Comparison of ENCODE assay signal across 27 cellular contexts in genomic region chr16:77885596-77886295, GRCh38.
"Had no signal": no experiment of that assay in that cellular context is flagged by ENCODE, and none has a peak within 500 bp of the region (broad histone marks: within the 10 kb centered on the region; RNA-seq: fewer than 3 reads in every experiment).

No MANE protein-coding gene starts in this region.

- H3K9me3 ChIP-seq: adrenal gland, body of pancreas, esophagus squamous epithelium, gastroesophageal sphincter, lower lobe of right lung, right lobe of liver, stomach, suprapubic skin, vagina had no signal

- ATAC-seq: activated CD4-positive, alpha-beta T cell treated with anti-CD3 and anti-CD28 coated beads for 36 hours; activated naive CD4-positive, alpha-beta T cell treated with anti-CD3 and anti-CD28 coated beads, Interleukin-2, amount 50 U/mL, for 72 hours; activated T-helper 17 cell treated with anti-CD3 and anti-CD28 coated beads, Interleukin-2, amount 50 U/mL, for 72 hours; body of pancreas; gastroesophageal sphincter; lower lobe of right lung; right lobe of liver; stimulated activated memory B cell treated with anti-CD40 and anti-IgM and Interleukin-4, amounts not matched to agents 10 μg/mL and 1 μg/mL and 100 μg/mL, for 72 hours had no signal

- H3K4me3 Mint-ChIP-seq: activated B cell treated with CpG ODN at 0.5 μM for 24 hours; activated CD4-positive, alpha-beta T cell treated with anti-CD3 and anti-CD28 coated beads for 36 hours; activated T-cell treated with anti-CD3 and anti-CD28 coated beads, Interleukin-2, amount 50 U/mL, for 24 hours; activated T-helper 17 cell treated with anti-CD3 and anti-CD28 coated beads, Interleukin-2, amount 50 U/mL, for 72 hours; naive B cell; stimulated activated memory B cell treated with anti-CD40 and anti-IgM and Interleukin-4, amounts not matched to agents 10 μg/mL and 1 μg/mL and 100 μg/mL, for 72 hours; T-helper 1 cell treated with Interleukin-12 subunit alpha and Interleukin-12 subunit beta and Interleukin-4 antibody, amounts not matched to agents 30 μg/mL and 1 μg/mL, for 36 hours; type B pancreatic cell had no signal

- FAIRE-seq: kidney, small intestine had no signal

- H3K27ac Mint-ChIP-seq: activated B cell treated with CpG ODN at 0.5 μM for 24 hours; activated CD4-positive, alpha-beta T cell treated with anti-CD3 and anti-CD28 coated beads for 36 hours; activated naive CD4-positive, alpha-beta T cell treated with anti-CD3 and anti-CD28 coated beads, Interleukin-2, amount 50 U/mL, for 72 hours; activated T-cell treated with anti-CD3 and anti-CD28 coated beads, Interleukin-2, amount 50 U/mL, for 24 hours; activated T-helper 17 cell treated with anti-CD3 and anti-CD28 coated beads, Interleukin-2, amount 50 U/mL, for 72 hours; naive B cell; stimulated activated memory B cell treated with anti-CD40 and anti-IgM and Interleukin-4, amounts not matched to agents 10 μg/mL and 1 μg/mL and 100 μg/mL, for 72 hours; T-helper 1 cell treated with Interleukin-12 subunit alpha and Interleukin-12 subunit beta and Interleukin-4 antibody, amounts not matched to agents 30 μg/mL and 1 μg/mL, for 36 hours; type B pancreatic cell had no signal

- H3K9me3 Mint-ChIP-seq: activated B cell treated with CpG ODN at 0.5 μM for 24 hours; activated naive CD4-positive, alpha-beta T cell treated with anti-CD3 and anti-CD28 coated beads, Interleukin-2, amount 50 U/mL, for 72 hours; activated T-cell treated with anti-CD3 and anti-CD28 coated beads, Interleukin-2, amount 50 U/mL, for 24 hours; activated T-helper 17 cell treated with anti-CD3 and anti-CD28 coated beads, Interleukin-2, amount 50 U/mL, for 72 hours; naive B cell; stimulated activated memory B cell treated with anti-CD40 and anti-IgM and Interleukin-4, amounts not matched to agents 10 μg/mL and 1 μg/mL and 100 μg/mL, for 72 hours; T-helper 1 cell treated with Interleukin-12 subunit alpha and Interleukin-12 subunit beta and Interleukin-4 antibody, amounts not matched to agents 30 μg/mL and 1 μg/mL, for 36 hours; type B pancreatic cell had no signal

- H3K36me3 Mint-ChIP-seq: activated naive CD4-positive, alpha-beta T cell treated with anti-CD3 and anti-CD28 coated beads, Interleukin-2, amount 50 U/mL, for 72 hours; naive B cell; stimulated activated memory B cell treated with anti-CD40 and anti-IgM and Interleukin-4, amounts not matched to agents 10 μg/mL and 1 μg/mL and 100 μg/mL, for 72 hours; type B pancreatic cell had no signal

- H3K27me3 Mint-ChIP-seq: naive B cell; stimulated activated memory B cell treated with anti-CD40 and anti-IgM and Interleukin-4, amounts not matched to agents 10 μg/mL and 1 μg/mL and 100 μg/mL, for 72 hours had no signal

- H3K4me1 Mint-ChIP-seq: activated B cell treated with CpG ODN at 0.5 μM for 24 hours; activated CD4-positive, alpha-beta T cell treated with anti-CD3 and anti-CD28 coated beads for 36 hours; activated T-helper 17 cell treated with anti-CD3 and anti-CD28 coated beads, Interleukin-2, amount 50 U/mL, for 72 hours; stimulated activated memory B cell treated with anti-CD40 and anti-IgM and Interleukin-4, amounts not matched to agents 10 μg/mL and 1 μg/mL and 100 μg/mL, for 72 hours had no signal

- H3K27me3 ChIP-seq: adrenal gland, esophagus squamous epithelium, right lobe of liver, stomach, vagina had no signal

- H3K36me3 ChIP-seq: adrenal gland, esophagus squamous epithelium, gastroesophageal sphincter, lower lobe of right lung, right lobe of liver, stomach, suprapubic skin, vagina had no signal

- DNase-seq: activated B cell treated with CpG ODN at 0.5 μM for 24 hours; activated CD4-positive, alpha-beta T cell treated with anti-CD3 and anti-CD28 coated beads for 36 hours; activated CD4-positive, alpha-beta T cell treated with anti-CD3 and anti-CD28 coated beads, Interleukin-2, amount 50 U/mL, for 4 hours; activated CD8-positive, alpha-beta memory T cell treated with anti-CD3 and anti-CD28 coated beads for 24 hours; activated CD8-positive, alpha-beta memory T cell treated with anti-CD3 and anti-CD28 coated beads, Interleukin-2, amount 50 U/mL, for 4 hours; activated T-cell treated with anti-CD3 and anti-CD28 coated beads, Interleukin-2, amount 50 U/mL, for 24 hours; adrenal gland; body of pancreas; esophagus squamous epithelium; head of caudate nucleus; kidney; lower lobe of right lung; mesendoderm; naive B cell; posterior cingulate gyrus; right lobe of liver; small intestine; stimulated activated CD4-positive, alpha-beta T cell treated with anti-CD3 and anti-CD28 coated beads, Interleukin-15, amount 100 ng/mL, for 24 hours; stomach had no signal

- H3K4me3 ChIP-seq: adrenal gland, body of pancreas, esophagus squamous epithelium, gastroesophageal sphincter, lower lobe of right lung, right lobe of liver, stomach, suprapubic skin, vagina had no signal

- H3K27ac ChIP-seq: adrenal gland, body of pancreas, esophagus squamous epithelium, gastroesophageal sphincter, lower lobe of right lung, right lobe of liver, stomach, suprapubic skin, vagina had no signal

- H3K4me1 ChIP-seq: adrenal gland, body of pancreas, esophagus squamous epithelium, gastroesophageal sphincter, lower lobe of right lung, right lobe of liver, stomach, suprapubic skin, vagina had no signal
